In the genomic region with DNA sequence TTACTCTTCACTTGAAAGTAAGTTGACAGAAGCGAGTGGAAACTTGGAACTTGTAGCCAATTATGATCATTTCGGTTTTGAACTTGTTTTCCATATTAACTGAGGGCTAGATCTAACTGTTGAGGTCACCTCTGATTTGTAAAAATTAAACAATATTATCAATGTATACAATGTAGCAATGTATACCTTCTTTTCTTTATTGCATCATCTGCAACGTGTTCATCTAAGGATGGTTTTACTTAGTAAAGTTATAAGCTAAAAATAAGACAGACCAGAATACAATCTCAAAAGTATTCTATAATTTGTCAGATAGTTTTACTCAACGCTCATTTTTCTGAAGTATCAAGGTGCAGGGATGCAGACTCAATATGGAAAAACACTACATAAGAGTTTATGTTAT, we compare ENCODE assay signal across 8 cellular contexts.
"Had no signal": no experiment of that assay in that cellular context is flagged by ENCODE, and none has a peak within 500 bp of the region (broad histone marks: within the 10 kb centered on the region; RNA-seq: fewer than 3 reads in every experiment).

No MANE protein-coding gene starts in this region.

- H3K4me3 ChIP-seq: GM12878 had no signal

- FAIRE-seq: G401.6, GM12878, GM12891, GM12892, GM18507, GM19239 had no signal

- ATAC-seq: GM12878 had no signal

- DNase-seq: GDM1, GF-D8 had no signal
